In genomic region chr15:88788816-88789215, GRCh38 we compare ENCODE assay signal across 31 cellular contexts. TPM values are rescaled to one million over a fixed set of nuclear protein-coding genes. Genes with fewer than 3 reads are reported as not detected.
"Had no signal": no experiment of that assay in that cellular context is flagged by ENCODE, and none has a peak within 500 bp of the region (broad histone marks: within the 10 kb centered on the region; RNA-seq: fewer than 3 reads in every experiment).

No MANE protein-coding gene starts in this region.

- ATAC-seq: activated CD4-positive, alpha-beta T cell treated with anti-CD3 and anti-CD28 coated beads for 36 hours; activated CD8-positive, alpha-beta T cell treated with anti-CD3 and anti-CD28 coated beads, Interleukin-2, amount 10 ng/mL, durations not matched to agents 7 days and 5 days; gastrocnemius medialis; left colon; naive thymus-derived CD8-positive, alpha-beta T cell; pancreas; stimulated activated memory B cell treated with anti-CD40 and anti-IgM and Interleukin-4, amounts not matched to agents 10 μg/mL and 1 μg/mL and 100 μg/mL, for 72 hours; upper lobe of right lung had no signal

- H3K4me1 ChIP-seq: adrenal gland, ascending aorta, gastrocnemius medialis, pancreas, prostate gland, sigmoid colon, suprapubic skin, upper lobe of right lung had no signal

- H3K4me1 Mint-ChIP-seq: activated CD4-positive, alpha-beta T cell treated with anti-CD3 and anti-CD28 coated beads for 36 hours; memory B cell; naive thymus-derived CD8-positive, alpha-beta T cell; neural crest cell; stimulated activated memory B cell treated with anti-CD40 and anti-IgM and Interleukin-4, amounts not matched to agents 10 μg/mL and 1 μg/mL and 100 μg/mL, for 72 hours had no signal

- H3K27me3 ChIP-seq: adrenal gland, ascending aorta, pancreas, tibial artery had no signal

- H3K4me3 ChIP-seq: adrenal gland, ascending aorta, gastrocnemius medialis, hepatocyte, pancreas, prostate gland, sigmoid colon, smooth muscle cell, suprapubic skin, tibial artery, upper lobe of right lung had no signal

- H3K9me3 ChIP-seq: adrenal gland, ascending aorta, gastrocnemius medialis, pancreas, prostate gland, suprapubic skin, tibial artery, upper lobe of right lung had no signal

- H3K27ac Mint-ChIP-seq: activated CD4-positive, alpha-beta T cell treated with anti-CD3 and anti-CD28 coated beads for 36 hours; activated CD8-positive, alpha-beta T cell treated with anti-CD3 and anti-CD28 coated beads, Interleukin-2, amount 10 ng/mL, durations not matched to agents 7 days and 5 days; activated naive CD8-positive, alpha-beta T cell; memory B cell; stimulated activated memory B cell treated with anti-CD40 and anti-IgM and Interleukin-4, amounts not matched to agents 10 μg/mL and 1 μg/mL and 100 μg/mL, for 72 hours had no signal

- H3K36me3 ChIP-seq: adrenal gland, ascending aorta, brain microvascular endothelial cell, gastrocnemius medialis, pancreas, prostate gland, sigmoid colon, suprapubic skin, tibial artery, upper lobe of right lung had no signal

- H3K36me3 Mint-ChIP-seq: activated naive CD8-positive, alpha-beta T cell; memory B cell; naive thymus-derived CD8-positive, alpha-beta T cell; stimulated activated memory B cell treated with anti-CD40 and anti-IgM and Interleukin-4, amounts not matched to agents 10 μg/mL and 1 μg/mL and 100 μg/mL, for 72 hours had no signal

- H3K4me3 Mint-ChIP-seq: activated CD4-positive, alpha-beta T cell treated with anti-CD3 and anti-CD28 coated beads for 36 hours; activated CD8-positive, alpha-beta T cell treated with anti-CD3 and anti-CD28 coated beads, Interleukin-2, amount 10 ng/mL, durations not matched to agents 7 days and 5 days; activated naive CD8-positive, alpha-beta T cell; memory B cell; naive thymus-derived CD8-positive, alpha-beta T cell; neural crest cell; stimulated activated memory B cell treated with anti-CD40 and anti-IgM and Interleukin-4, amounts not matched to agents 10 μg/mL and 1 μg/mL and 100 μg/mL, for 72 hours had no signal

- DNase-seq: activated CD4-positive, alpha-beta T cell treated with anti-CD3 and anti-CD28 coated beads for 36 hours; activated CD4-positive, CD25-positive, alpha-beta regulatory T cell; activated CD8-positive, alpha-beta T cell treated with anti-CD3 and anti-CD28 coated beads, Interleukin-2, amount 10 ng/mL, durations not matched to agents 7 days and 5 days; activated effector memory CD4-positive, alpha-beta T cell treated with Interleukin-2 at 50 U/mL for 16 hours; activated naive CD4-positive, alpha-beta T cell treated with Interleukin-2 at 50 U/mL for 16 hours; adrenal gland; brain microvascular endothelial cell; cortex of kidney; gastrocnemius medialis; left colon; midbrain; naive thymus-derived CD8-positive, alpha-beta T cell; pancreas; retina; sigmoid colon; stimulated activated CD4-positive, alpha-beta T cell treated with anti-CD3 and anti-CD28 coated beads, Interleukin-1b, Interleukin-23, amount 100 ng/mL, for 48 hours; stimulated activated CD4-positive, alpha-beta T cell treated with anti-CD3 and anti-CD28 coated beads, Interleukin-4, amount 100 ng/mL, for 4 hours; stimulated activated CD8-positive, alpha-beta memory T cell treated with anti-CD3 and anti-CD28 coated beads, Interleukin-4, amount 100 ng/mL, for 48 hours; upper lobe of right lung had no signal

RNA-seq across cellular contexts. Expression of gene ACAN, which starts 14.4 kb away (rescaled TPM):
- total RNA-seq: activated CD4-positive, alpha-beta T cell treated with anti-CD3 and anti-CD28 coated beads for 36 hours; activated CD8-positive, alpha-beta T cell treated with anti-CD3 and anti-CD28 coated beads, Interleukin-2, amount 10 ng/mL, durations not matched to agents 7 days and 5 days; endothelial cell of umbilical vein; naive thymus-derived CD8-positive, alpha-beta T cell; smooth muscle cell; T-helper 1 cell treated with Interleukin-12 subunit alpha and Interleukin-12 subunit beta and Interleukin-4 antibody, amounts not matched to agents 30 ng/mL and 1 ng/mL, for 36 hours had no signal
